ENCODE assay signal across 2 cellular contexts in the genomic region with DNA sequence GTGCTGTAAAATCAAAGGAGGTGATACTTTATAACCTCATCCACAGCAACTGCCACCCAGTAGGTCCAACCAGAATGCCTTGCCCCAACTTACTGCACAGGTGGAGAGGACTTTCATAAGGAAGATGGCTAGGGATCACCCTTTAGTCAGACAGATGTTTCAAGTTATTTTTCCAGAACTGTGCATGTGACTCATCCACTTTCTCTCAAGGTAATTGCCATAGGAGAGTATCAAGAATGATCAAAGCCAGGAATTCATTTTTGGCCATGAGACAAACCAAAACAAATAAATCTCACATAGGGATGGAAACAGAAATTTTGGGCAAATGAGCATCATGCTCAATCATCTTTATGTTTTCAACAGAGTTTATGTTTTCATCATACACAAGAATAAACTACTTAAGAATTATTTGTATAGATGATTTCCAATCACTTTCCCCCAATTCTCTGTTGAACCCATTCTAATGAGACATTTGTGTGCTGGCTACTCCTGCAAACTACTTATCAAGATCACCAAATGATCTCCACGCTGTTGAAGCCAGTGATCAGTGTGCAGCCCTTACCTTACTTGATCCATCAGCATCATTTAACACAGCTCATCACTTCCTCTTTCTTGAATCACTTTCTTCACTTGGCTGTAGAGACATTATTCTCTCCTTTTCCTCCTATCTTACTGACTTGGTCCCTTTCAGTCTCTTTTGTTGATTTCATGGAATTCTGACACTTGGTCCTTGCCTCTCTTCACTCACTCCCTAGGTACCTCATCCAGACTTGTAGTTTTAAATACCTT.
TF ChIP-seq lines count a peak whose summit lies in the region.

No MANE protein-coding gene starts in this region.

TF ChIP-seq in SK-N-SH, 30 proteins besides CTCF, POLR2A, EP300 and RAD21:
- TF ChIP-seq NFIC (IDR thresholded peaks at IDR 0.05; ENCODE audit: borderline replicate concordance), result peak; percentile 58
- 0 out of 2 replicates have a peak, but pooled peaks have one; percentile 19 for TF ChIP-seq POLR2AphosphoS5 (IDR thresholded peaks at IDR 0.05; ENCODE audit: low read depth, low read length)
- TF ChIP-seq FOXM1 (IDR thresholded peaks at IDR 0.05; ENCODE audit: low read depth), result no peak
- no peak for TF ChIP-seq TAF1 (IDR thresholded peaks at IDR 0.05; ENCODE audit: borderline replicate concordance, low read depth, low read length)
- no peak for TF ChIP-seq USF1 (IDR thresholded peaks at IDR 0.05; ENCODE audit: borderline replicate concordance, low read depth)
- TF ChIP-seq, protein P1, sequence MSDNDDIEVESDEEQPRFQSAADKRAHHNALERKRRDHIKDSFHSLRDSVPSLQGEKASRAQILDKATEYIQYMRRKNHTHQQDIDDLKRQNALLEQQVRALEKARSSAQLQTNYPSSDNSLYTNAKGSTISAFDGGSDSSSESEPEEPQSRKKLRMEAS (IDR thresholded peaks at IDR 0.05; ENCODE audit: low read depth), result no peak
- TF ChIP-seq TCF12 (IDR thresholded peaks at IDR 0.05), result peak; percentile 82
- peak; percentile 35; the same call in 1 of the 2 replicates for TF ChIP-seq PBX3 (IDR thresholded peaks at IDR 0.05)
- peak; percentile 19; the same call in 1 of the 2 replicates for TF ChIP-seq JUND (IDR thresholded peaks at IDR 0.05)

TF ChIP-seq in K562, 482 proteins besides CTCF, POLR2A, EP300 and RAD21:
- TF ChIP-seq SPI1 (IDR thresholded peaks at IDR 0.05; ENCODE audit: borderline replicate concordance, low read depth, low read length), result peak; percentile 84
- TF ChIP-seq STAT5A (IDR thresholded peaks at IDR 0.05; ENCODE audit: borderline replicate concordance, low read length), result no peak
